In genomic region chr5:138761670-138762069, GRCh38 we compare ENCODE assay signal across 1 cellular context.
A peak's percentile ranks its signal among the peaks of the same experiment; 100 is the strongest.
TF ChIP-seq lines count a peak whose summit lies in the region.

No MANE protein-coding gene starts in this region.

TF ChIP-seq in WTC11, 78 proteins besides CTCF, POLR2A, EP300 and RAD21:
- TF ChIP-seq GABPB1 (CRISPR knock-in tag; IDR thresholded peaks at IDR 0.05): peak; percentile 45; the same call in 1 of the 2 replicates
TF ChIP-seq in WTC11: peak in this region for 1; not testable (repeated sequence) for 77.
